In the genomic region with DNA sequence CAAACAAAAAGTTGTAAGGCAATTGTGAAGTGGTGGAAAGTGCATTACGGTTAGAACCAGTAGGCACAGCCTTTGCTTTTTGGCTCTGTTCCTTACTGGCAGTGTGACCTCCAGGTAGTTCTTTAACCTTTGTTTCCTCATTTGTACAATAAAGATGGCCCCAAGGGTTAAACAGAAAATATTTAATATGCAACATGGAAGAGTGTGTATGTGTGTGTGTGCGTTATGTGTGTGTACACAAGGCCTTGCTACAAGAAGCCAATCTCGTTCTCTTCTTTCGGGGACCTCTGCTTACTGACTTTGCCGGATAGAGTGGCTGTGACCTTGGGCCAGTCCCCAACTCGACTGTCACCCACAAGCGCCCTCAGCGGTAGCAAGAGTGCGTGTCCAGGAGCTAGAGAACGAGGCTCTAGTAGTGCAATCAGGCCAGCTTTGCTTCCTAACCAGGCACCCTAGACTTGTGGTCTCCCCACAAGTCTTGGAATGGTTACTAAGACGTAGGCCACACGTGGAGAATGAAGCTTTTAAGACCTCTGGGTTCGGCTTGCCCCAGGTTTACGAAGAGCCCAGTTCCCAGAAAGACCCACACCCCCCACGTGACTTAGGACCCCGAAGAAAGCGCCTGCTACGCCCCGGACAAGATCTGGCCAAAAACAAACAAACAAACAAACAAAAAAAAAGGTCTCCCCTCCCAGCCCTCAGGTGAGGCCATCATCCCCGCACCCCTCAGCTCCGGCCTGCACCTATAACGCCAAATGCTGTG, we compare ENCODE assay signal across 8 cellular contexts. TPM values are rescaled to one million over a fixed set of nuclear protein-coding genes. Genes with fewer than 3 reads are reported as not detected.
DNase-seq lines count a peak whose midpoint lies in the region; ATAC-seq, FAIRE-seq and TF ChIP-seq lines count a peak whose summit lies in the region.

No MANE protein-coding gene starts in this region.

- peaks cover 36% of the 10 kb centered on the region for H3K4me1 ChIP-seq in A673 (ENCODE audit: insufficient read depth, low read length, poor library complexity, severe bottlenecking)

- H3K36me3 Mint-ChIP-seq in MCF 10A (ENCODE audit: insufficient read depth, unreplicated experiment) = peaks cover 45% of the 10 kb centered on the region

- BruUV-seq in A673 (replicated peaks; lab: Mats Ljungman, UMichigan) (TSS peak; percentile 75), MCF 10A (replicated peaks; lab: Mats Ljungman, UMichigan) (TSS peak; percentile 64)

- H3K27me3 ChIP-seq in A673 (replicated peaks; ENCODE audit: insufficient read depth, low read depth, low read length, poor library complexity) = no peaks in the 10 kb centered on the region

- peak overlapping the region; percentile 92 for H3K4me3 Mint-ChIP-seq in MCF 10A (ENCODE audit: unreplicated experiment)

- peak; percentile 11 for ATAC-seq in SK-N-SH treated with all-trans-retinoic acid at 6 μM for 48 hours

- no peaks in the 10 kb centered on the region for H3K27me3 Mint-ChIP-seq in MCF 10A (ENCODE audit: insufficient read depth, unreplicated experiment)

- FAIRE-seq in HTR-8/SVneo (lab: Jason Lieb, UNC) = no peak

- H3K36me3 ChIP-seq in A673 (ENCODE audit: insufficient read depth, low read length, poor library complexity, severe bottlenecking) = peaks cover 17% of the 10 kb centered on the region

- DNase-seq in A673 (ENCODE audit: low spot score) (peak; percentile 67), GM13976 (ENCODE audit: low spot score) (peak; percentile 58), HTR-8/SVneo (ENCODE audit: insufficient read length, low spot score) (peak; percentile 30), MCF 10A (ENCODE audit: unreplicated experiment) (peak; percentile 36), iris pigment epithelial cell (ENCODE audit: low read depth) (peak; percentile 83), mesenteric fat pad (ENCODE audit: low spot score) (no peak)
- peak; percentile 54 for DNase-seq in stimulated activated CD4-positive, alpha-beta T cell treated with anti-CD3 and anti-CD28 coated beads, Interleukin-15, amount 100 ng/mL, for 24 hours

- CTCF ChIA-PET in A673 (lab: Charles Lee) (interaction anchor here (0.6 to 1.0 kb wide), 4 partner anchors 26 to 483 kb away, joined by 3 to 7 read pairs (median 6); a partner anchor contains a TSS), MCF 10A (lab: Yijun Ruan, JAX) (interaction anchor here (0.5 to 1.7 kb wide), 8 partner anchors 10 to 260 kb away, joined by 3 to 11 read pairs (median 4); a partner anchor contains a TSS)

- peak overlapping the region; percentile 82 for H3K27ac ChIP-seq in A673 (ENCODE audit: low read depth, low read length, poor library complexity, severe bottlenecking)

- no peak for TF ChIP-seq CTCF in A673 (conservative IDR thresholded peaks at IDR 0.05; ENCODE audit: low read depth, low read length)
- TF ChIP-seq CTCF in GM13976 (IDR thresholded peaks at IDR 0.05; ENCODE audit: borderline replicate concordance, control extremely low read depth, extremely low read depth, insufficient read depth, missing control alignments) = peak; percentile 26
- TF ChIP-seq CTCF in MCF 10A (IDR thresholded peaks at IDR 0.05; ENCODE audit: unreplicated experiment) = no peak

- intact Hi-C loops in A673 (cut with micrococcal nuclease; ENCODE audit: unreplicated experiment) (no loop called here), MCF 10A (cut with micrococcal nuclease) (no loop called here)

- in situ Hi-C loops in GM13976 (cut with MboI; ENCODE audit: low sequenced_read_pairs, unreplicated experiment) = no loop called here

- no peaks in the 10 kb centered on the region for H3K9me3 ChIP-seq in A673 (ENCODE audit: low read depth, low read length, poor library complexity, severe bottlenecking)

- peaks cover 27% of the 10 kb centered on the region for H3K4me1 Mint-ChIP-seq in MCF 10A (ENCODE audit: insufficient read depth, unreplicated experiment)

- POLR2A ChIA-PET in A673 (lab: Charles Lee; ENCODE audit: low non-redundant PET) = no interaction called here
- POLR2A ChIA-PET in MCF 10A (lab: Yijun Ruan, JAX) = interaction anchor here (0.6 to 4.9 kb wide), 48 partner anchors 9 to 713 kb away, joined by 3 to 64 read pairs (median 4); a partner anchor contains a TSS

- peak overlapping the region; percentile 71 for H3K4me3 ChIP-seq in A673 (ENCODE audit: low read depth, low read length, poor library complexity, severe bottlenecking)

- H3K27ac Mint-ChIP-seq in MCF 10A (ENCODE audit: low read depth, unreplicated experiment) = peak overlapping the region; percentile 96

- H3K9me3 Mint-ChIP-seq in MCF 10A (ENCODE audit: unreplicated experiment) = no peaks in the 10 kb centered on the region

TF ChIP-seq in SK-N-SH treated with all-trans-retinoic acid at 6 μM for 48 hours, 23 proteins besides CTCF, POLR2A, EP300 and RAD21:
- TF ChIP-seq ZFP30 (CRISPR knock-in tag; IDR thresholded peaks at IDR 0.05) (no peak), ZFP3 (CRISPR knock-in tag; IDR thresholded peaks at IDR 0.05) (peak; percentile 22; the same call in 1 of the 2 replicates), ESRRG (CRISPR knock-in tag; IDR thresholded peaks at IDR 0.05) (no peak), PPARA (CRISPR knock-in tag; IDR thresholded peaks at IDR 0.05; ENCODE audit: borderline replicate concordance) (no peak)
- TF ChIP-seq, protein P1, sequence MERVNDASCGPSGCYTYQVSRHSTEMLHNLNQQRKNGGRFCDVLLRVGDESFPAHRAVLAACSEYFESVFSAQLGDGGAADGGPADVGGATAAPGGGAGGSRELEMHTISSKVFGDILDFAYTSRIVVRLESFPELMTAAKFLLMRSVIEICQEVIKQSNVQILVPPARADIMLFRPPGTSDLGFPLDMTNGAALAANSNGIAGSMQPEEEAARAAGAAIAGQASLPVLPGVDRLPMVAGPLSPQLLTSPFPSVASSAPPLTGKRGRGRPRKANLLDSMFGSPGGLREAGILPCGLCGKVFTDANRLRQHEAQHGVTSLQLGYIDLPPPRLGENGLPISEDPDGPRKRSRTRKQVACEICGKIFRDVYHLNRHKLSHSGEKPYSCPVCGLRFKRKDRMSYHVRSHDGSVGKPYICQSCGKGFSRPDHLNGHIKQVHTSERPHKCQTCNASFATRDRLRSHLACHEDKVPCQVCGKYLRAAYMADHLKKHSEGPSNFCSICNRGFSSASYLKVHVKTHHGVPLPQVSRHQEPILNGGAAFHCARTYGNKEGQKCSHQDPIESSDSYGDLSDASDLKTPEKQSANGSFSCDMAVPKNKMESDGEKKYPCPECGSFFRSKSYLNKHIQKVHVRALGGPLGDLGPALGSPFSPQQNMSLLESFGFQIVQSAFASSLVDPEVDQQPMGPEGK (CRISPR knock-in tag; IDR thresholded peaks at IDR 0.05; ENCODE audit: borderline replicate concordance) = no peak
- TF ChIP-seq, protein P2, sequence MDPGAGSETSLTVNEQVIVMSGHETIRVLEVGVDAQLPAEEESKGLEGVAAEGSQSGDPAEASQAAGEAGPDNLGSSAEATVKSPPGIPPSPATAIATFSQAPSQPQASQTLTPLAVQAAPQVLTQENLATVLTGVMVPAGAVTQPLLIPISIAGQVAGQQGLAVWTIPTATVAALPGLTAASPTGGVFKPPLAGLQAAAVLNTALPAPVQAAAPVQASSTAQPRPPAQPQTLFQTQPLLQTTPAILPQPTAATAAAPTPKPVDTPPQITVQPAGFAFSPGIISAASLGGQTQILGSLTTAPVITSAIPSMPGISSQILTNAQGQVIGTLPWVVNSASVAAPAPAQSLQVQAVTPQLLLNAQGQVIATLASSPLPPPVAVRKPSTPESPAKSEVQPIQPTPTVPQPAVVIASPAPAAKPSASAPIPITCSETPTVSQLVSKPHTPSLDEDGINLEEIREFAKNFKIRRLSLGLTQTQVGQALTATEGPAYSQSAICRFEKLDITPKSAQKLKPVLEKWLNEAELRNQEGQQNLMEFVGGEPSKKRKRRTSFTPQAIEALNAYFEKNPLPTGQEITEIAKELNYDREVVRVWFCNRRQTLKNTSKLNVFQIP (CRISPR knock-in tag; IDR thresholded peaks at IDR 0.05; ENCODE audit: borderline replicate concordance, low read depth) = no peak
- TF ChIP-seq, protein P3, sequence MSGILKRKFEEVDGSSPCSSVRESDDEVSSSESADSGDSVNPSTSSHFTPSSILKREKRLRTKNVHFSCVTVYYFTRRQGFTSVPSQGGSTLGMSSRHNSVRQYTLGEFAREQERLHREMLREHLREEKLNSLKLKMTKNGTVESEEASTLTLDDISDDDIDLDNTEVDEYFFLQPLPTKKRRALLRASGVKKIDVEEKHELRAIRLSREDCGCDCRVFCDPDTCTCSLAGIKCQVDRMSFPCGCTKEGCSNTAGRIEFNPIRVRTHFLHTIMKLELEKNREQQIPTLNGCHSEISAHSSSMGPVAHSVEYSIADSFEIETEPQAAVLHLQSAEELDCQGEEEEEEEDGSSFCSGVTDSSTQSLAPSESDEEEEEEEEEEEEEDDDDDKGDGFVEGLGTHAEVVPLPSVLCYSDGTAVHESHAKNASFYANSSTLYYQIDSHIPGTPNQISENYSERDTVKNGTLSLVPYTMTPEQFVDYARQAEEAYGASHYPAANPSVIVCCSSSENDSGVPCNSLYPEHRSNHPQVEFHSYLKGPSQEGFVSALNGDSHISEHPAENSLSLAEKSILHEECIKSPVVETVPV (CRISPR knock-in tag; IDR thresholded peaks at IDR 0.05) = no peak
TF ChIP-seq in SK-N-SH treated with all-trans-retinoic acid at 6 μM for 48 hours: peak in this region for 1.

RNA-seq across cellular contexts. Expression of a gene that starts 0.6 kb away (rescaled TPM):
- total RNA-seq in A673 (2021) (75.3 and 75.6 TPM in 2 replicates), MCF 10A (2022) (38.7 and 44.7 TPM in 2 replicates), mesenteric fat pad (36.3 TPM)

RNA-seq across cellular contexts. Expression of a gene that starts 2.7 kb away (rescaled TPM):
- 94.5 and 104 TPM in 2 replicates for total RNA-seq in A673 (2021)
- total RNA-seq in MCF 10A (2022) = 70.2 and 83.6 TPM in 2 replicates
- 188 TPM for total RNA-seq in mesenteric fat pad

RNA-seq across cellular contexts. Expression of a gene that starts 46.8 kb away (rescaled TPM):
- 15.7 and 19.2 TPM in 2 replicates for total RNA-seq in A673 (2021)
- 4.6 and 6.8 TPM in 2 replicates for total RNA-seq in MCF 10A (2022)
- 18.1 TPM for total RNA-seq in mesenteric fat pad

RNA-seq across cellular contexts. Expression of a gene that starts 58.5 kb away (rescaled TPM):
- 2.6 and 2.7 TPM in 2 replicates for total RNA-seq in A673 (2021)
- 0.16 and 0.25 TPM in 2 replicates for total RNA-seq in MCF 10A (2022)
- 0.71 TPM for total RNA-seq in mesenteric fat pad
